In the genomic region with DNA sequence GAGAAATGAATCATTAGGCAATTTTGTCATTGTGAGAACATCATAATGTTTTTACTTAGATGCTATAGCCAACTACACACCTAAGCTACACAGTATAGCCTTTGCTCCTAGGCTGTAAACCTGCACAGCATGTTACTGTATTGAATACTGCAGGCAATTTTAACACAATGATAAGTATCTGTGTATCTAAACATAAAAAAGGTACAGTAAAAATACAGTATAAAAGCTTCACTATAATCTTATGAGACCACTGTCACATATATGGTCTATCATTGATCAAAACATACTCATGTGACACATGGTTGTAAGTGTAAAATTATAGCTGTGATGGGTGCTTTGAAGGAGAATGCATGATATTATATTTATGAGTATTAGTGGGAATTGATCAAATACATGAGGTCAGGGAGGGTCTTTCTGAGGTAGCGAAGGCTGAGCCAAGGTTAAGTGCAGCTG, we compare ENCODE assay signal across 2 cellular contexts.
TF ChIP-seq lines count a peak whose summit lies in the region.

No MANE protein-coding gene starts in this region.

TF ChIP-seq in SK-N-SH, 30 proteins besides CTCF, POLR2A, EP300 and RAD21 (continued from another document):
- TF ChIP-seq TEAD4 (IDR thresholded peaks at IDR 0.05; ENCODE audit: borderline replicate concordance, insufficient read depth) (no peak), GABPA (IDR thresholded peaks at IDR 0.05; ENCODE audit: low read depth) (no peak), JUND (IDR thresholded peaks at IDR 0.05) (no peak), EZH2phosphoT487 (IDR thresholded peaks at IDR 0.05; ENCODE audit: borderline replicate concordance, low read depth) (no peak), RXRA (IDR thresholded peaks at IDR 0.05; ENCODE audit: borderline replicate concordance, low read depth) (no peak), RCOR1 (IDR thresholded peaks at IDR 0.05; ENCODE audit: low read length) (no peak), FOXM1 (IDR thresholded peaks at IDR 0.05; ENCODE audit: low read depth) (no peak), IRF3 (IDR thresholded peaks at IDR 0.05; ENCODE audit: low read depth, low read length) (no peak), MEF2A (IDR thresholded peaks at IDR 0.05; ENCODE audit: borderline replicate concordance, low read depth) (no peak), TAF1 (IDR thresholded peaks at IDR 0.05; ENCODE audit: borderline replicate concordance, low read depth, low read length) (no peak), NFIC (IDR thresholded peaks at IDR 0.05; ENCODE audit: borderline replicate concordance) (no peak), GATA2 (CRISPR knock-in tag; IDR thresholded peaks at IDR 0.05) (no peak)
- TF ChIP-seq, protein P1, sequence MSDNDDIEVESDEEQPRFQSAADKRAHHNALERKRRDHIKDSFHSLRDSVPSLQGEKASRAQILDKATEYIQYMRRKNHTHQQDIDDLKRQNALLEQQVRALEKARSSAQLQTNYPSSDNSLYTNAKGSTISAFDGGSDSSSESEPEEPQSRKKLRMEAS (IDR thresholded peaks at IDR 0.05; ENCODE audit: low read depth), result no peak

TF ChIP-seq in SK-N-SH treated with all-trans-retinoic acid at 6 μM for 48 hours, 23 proteins besides CTCF, POLR2A, EP300 and RAD21:
- TF ChIP-seq, protein P2, sequence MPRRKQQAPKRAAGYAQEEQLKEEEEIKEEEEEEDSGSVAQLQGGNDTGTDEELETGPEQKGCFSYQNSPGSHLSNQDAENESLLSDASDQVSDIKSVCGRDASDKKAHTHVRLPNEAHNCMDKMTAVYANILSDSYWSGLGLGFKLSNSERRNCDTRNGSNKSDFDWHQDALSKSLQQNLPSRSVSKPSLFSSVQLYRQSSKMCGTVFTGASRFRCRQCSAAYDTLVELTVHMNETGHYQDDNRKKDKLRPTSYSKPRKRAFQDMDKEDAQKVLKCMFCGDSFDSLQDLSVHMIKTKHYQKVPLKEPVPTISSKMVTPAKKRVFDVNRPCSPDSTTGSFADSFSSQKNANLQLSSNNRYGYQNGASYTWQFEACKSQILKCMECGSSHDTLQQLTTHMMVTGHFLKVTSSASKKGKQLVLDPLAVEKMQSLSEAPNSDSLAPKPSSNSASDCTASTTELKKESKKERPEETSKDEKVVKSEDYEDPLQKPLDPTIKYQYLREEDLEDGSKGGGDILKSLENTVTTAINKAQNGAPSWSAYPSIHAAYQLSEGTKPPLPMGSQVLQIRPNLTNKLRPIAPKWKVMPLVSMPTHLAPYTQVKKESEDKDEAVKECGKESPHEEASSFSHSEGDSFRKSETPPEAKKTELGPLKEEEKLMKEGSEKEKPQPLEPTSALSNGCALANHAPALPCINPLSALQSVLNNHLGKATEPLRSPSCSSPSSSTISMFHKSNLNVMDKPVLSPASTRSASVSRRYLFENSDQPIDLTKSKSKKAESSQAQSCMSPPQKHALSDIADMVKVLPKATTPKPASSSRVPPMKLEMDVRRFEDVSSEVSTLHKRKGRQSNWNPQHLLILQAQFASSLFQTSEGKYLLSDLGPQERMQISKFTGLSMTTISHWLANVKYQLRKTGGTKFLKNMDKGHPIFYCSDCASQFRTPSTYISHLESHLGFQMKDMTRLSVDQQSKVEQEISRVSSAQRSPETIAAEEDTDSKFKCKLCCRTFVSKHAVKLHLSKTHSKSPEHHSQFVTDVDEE (CRISPR knock-in tag; IDR thresholded peaks at IDR 0.05), result no peak
- no peak for TF ChIP-seq ZFP30 (CRISPR knock-in tag; IDR thresholded peaks at IDR 0.05)
- no peak for TF ChIP-seq ZNF565 (CRISPR knock-in tag; conservative IDR thresholded peaks at IDR 0.05; ENCODE audit: low read depth)
- no peak for TF ChIP-seq CSDC2 (CRISPR knock-in tag; IDR thresholded peaks at IDR 0.05)
- no peak for TF ChIP-seq BACH2 (CRISPR knock-in tag; IDR thresholded peaks at IDR 0.05; ENCODE audit: borderline replicate concordance)
- no peak for TF ChIP-seq ZC3H10 (CRISPR knock-in tag; IDR thresholded peaks at IDR 0.05)
- no peak for TF ChIP-seq ISL1 (CRISPR knock-in tag; IDR thresholded peaks at IDR 0.05)
- no peak for TF ChIP-seq GLIS3 (CRISPR knock-in tag; IDR thresholded peaks at IDR 0.05)
- no peak for TF ChIP-seq PPARA (CRISPR knock-in tag; IDR thresholded peaks at IDR 0.05; ENCODE audit: borderline replicate concordance)
- TF ChIP-seq POU6F1 (CRISPR knock-in tag; IDR thresholded peaks at IDR 0.05; ENCODE audit: borderline replicate concordance, low read depth), result no peak
- no peak for TF ChIP-seq OSR1 (CRISPR knock-in tag; IDR thresholded peaks at IDR 0.05)
- no peak for TF ChIP-seq RARB (CRISPR knock-in tag; IDR thresholded peaks at IDR 0.05)
- no peak for TF ChIP-seq CREB5 (CRISPR knock-in tag; IDR thresholded peaks at IDR 0.05; ENCODE audit: low read depth)
- no peak for TF ChIP-seq ARNTL (CRISPR knock-in tag; IDR thresholded peaks at IDR 0.05; ENCODE audit: borderline replicate concordance, low read depth)
- TF ChIP-seq ESRRG (CRISPR knock-in tag; IDR thresholded peaks at IDR 0.05), result no peak
- no peak for TF ChIP-seq SNAI2 (CRISPR knock-in tag; IDR thresholded peaks at IDR 0.05)
- TF ChIP-seq ZNF70 (CRISPR knock-in tag; IDR thresholded peaks at IDR 0.05), result no peak
- no peak for TF ChIP-seq CSRNP3 (CRISPR knock-in tag; IDR thresholded peaks at IDR 0.05)
- no peak for TF ChIP-seq TOX (CRISPR knock-in tag; IDR thresholded peaks at IDR 0.05; ENCODE audit: borderline replicate concordance)
- no peak for TF ChIP-seq ZNF8 (CRISPR knock-in tag; IDR thresholded peaks at IDR 0.05)
